ENCODE assay signal across 34 cellular contexts in genomic region chr19:30927705-30928104, GRCh38.
"Had no signal": no experiment of that assay in that cellular context is flagged by ENCODE, and none has a peak within 500 bp of the region (broad histone marks: within the 10 kb centered on the region; RNA-seq: fewer than 3 reads in every experiment).

No MANE protein-coding gene starts in this region.

- DNase-seq: Karpas-422, Kasumi-1, MG63, MM.1S, MV-4-11, NCI-H1048, NCI-H1092, NCI-H1092 treated with DMSO at 0.1 percent for 48 hours, NCI-H1105, NCI-H1105 treated with DMSO at 0.1 percent for 48 hours, NCI-H1417, NCI-H1417 treated with DMSO at 0.1 percent for 48 hours, NCI-H1436, NCI-H1436 treated with DMSO at 0.1 percent for 48 hours, NCI-H146, NCI-H1694, NCI-H1694 treated with DMSO at 0.1 percent for 48 hours, NCI-H187, NCI-H187 treated with DMSO at 0.1 percent for 48 hours, NCI-H1930, NCI-H2029, NCI-H2029 treated with DMSO at 0.1 percent for 48 hours, NCI-H2081, NCI-H2081 treated with DMSO at 0.1 percent for 48 hours, NCI-H2107, NCI-H2171, NCI-H2171 treated with DMSO at 0.1 percent for 48 hours, NCI-H2227 treated with DMSO at 0.1 percent for 48 hours, NCI-H226, NCI-H345, NCI-H446, NCI-H446 treated with DMSO at 0.1 percent for 48 hours, NCI-H510A had no signal

- H3K4me3 ChIP-seq: MG63 had no signal

- H3K36me3 ChIP-seq: MG63 had no signal

- H3K27ac ChIP-seq: KMS-11 had no signal
